ENCODE assay signal across 25 cellular contexts in genomic region chr1:158398818-158399502, GRCh38. TPM values are rescaled to one million over a fixed set of nuclear protein-coding genes. Genes with fewer than 3 reads are reported as not detected.
"Had no signal": no experiment of that assay in that cellular context is flagged by ENCODE, and none has a peak within 500 bp of the region (broad histone marks: within the 10 kb centered on the region; RNA-seq: fewer than 3 reads in every experiment).

Gene OR10T2, minus strand, starts transcription at chr1:158399466. Its CDS starts 0 bp downstream, at chr1:158399466.

- DNase-seq: activated CD4-positive, alpha-beta T cell treated with anti-CD3 and anti-CD28 coated beads for 48 hours; activated CD4-positive, alpha-beta T cell treated with anti-CD3 and anti-CD28 coated beads, Interleukin-2, amount 50 U/mL, for 48 hours; activated effector memory CD4-positive, alpha-beta T cell treated with Interleukin-2 at 50 U/mL for 16 hours; activated naive CD4-positive, alpha-beta T cell treated with Interleukin-2 at 50 U/mL for 16 hours; activated naive CD8-positive, alpha-beta T cell treated with anti-CD3 and anti-CD28 coated beads, Interleukin-2, amount 10 ng/mL, durations not matched to agents 7 days and 5 days; amniotic stem cell; caudate nucleus; cortex of kidney; effector memory CD8-positive, alpha-beta T cell; erythroblast; gastrocnemius medialis; glutamatergic neuron; left lung; lower lobe of right lung; posterior cingulate gyrus; stimulated activated CD4-positive, alpha-beta T cell treated with anti-CD3 and anti-CD28 coated beads, Interleukin-2, amount 100 ng/mL, for 48 hours; substantia nigra; T-helper 1 cell; thyroid gland; upper lobe of right lung had no signal

- H3K4me3 ChIP-seq: gastrocnemius medialis, left lung, lower lobe of right lung, thyroid gland, upper lobe of right lung had no signal

- H3K36me3 ChIP-seq: gastrocnemius medialis, left lung, lower lobe of right lung, thyroid gland, upper lobe of right lung had no signal

- FAIRE-seq: islet of Langerhans had no signal

- H3K9me3 ChIP-seq: gastrocnemius medialis, left lung, lower lobe of right lung, thyroid gland, upper lobe of right lung had no signal

- H3K27ac Mint-ChIP-seq: activated naive CD8-positive, alpha-beta T cell treated with anti-CD3 and anti-CD28 coated beads, Interleukin-2, amount 10 ng/mL, durations not matched to agents 7 days and 5 days; effector memory CD8-positive, alpha-beta T cell; natural killer cell treated with Interleukin-12 subunit alpha and Interleukin-12 subunit beta and Interleukin-15 and Interleukin-18, amount 100 ng/mL, for 72 hours; stimulated activated naive CD8-positive, alpha-beta T cell treated with anti-CD3 and anti-CD28 coated beads, Interleukin-15, Interleukin-2, amounts not matched to agents 100 ng/mL and 50 ng/mL, for 24 hours had no signal

- H3K27me3 ChIP-seq: gastrocnemius medialis, left lung, thyroid gland, upper lobe of right lung had no signal

- H3K27ac ChIP-seq: gastrocnemius medialis, left lung, lower lobe of right lung, thyroid gland, upper lobe of right lung, VCaP had no signal

- H3K9me3 Mint-ChIP-seq: activated naive CD8-positive, alpha-beta T cell treated with anti-CD3 and anti-CD28 coated beads, Interleukin-2, amount 10 ng/mL, durations not matched to agents 7 days and 5 days; effector memory CD8-positive, alpha-beta T cell; natural killer cell treated with Interleukin-12 subunit alpha and Interleukin-12 subunit beta and Interleukin-15 and Interleukin-18, amount 100 ng/mL, for 72 hours; stimulated activated naive CD8-positive, alpha-beta T cell treated with anti-CD3 and anti-CD28 coated beads, Interleukin-15, Interleukin-2, amounts not matched to agents 100 ng/mL and 50 ng/mL, for 24 hours had no signal

- H3K4me1 ChIP-seq: gastrocnemius medialis, left lung, lower lobe of right lung, thyroid gland, upper lobe of right lung had no signal

- ATAC-seq: effector memory CD8-positive, alpha-beta T cell; gastrocnemius medialis; left lung; lower lobe of right lung; right cardiac atrium; upper lobe of right lung had no signal

- H3K4me3 Mint-ChIP-seq: activated naive CD8-positive, alpha-beta T cell treated with anti-CD3 and anti-CD28 coated beads, Interleukin-2, amount 10 ng/mL, durations not matched to agents 7 days and 5 days; effector memory CD8-positive, alpha-beta T cell; natural killer cell treated with Interleukin-12 subunit alpha and Interleukin-12 subunit beta and Interleukin-15 and Interleukin-18, amount 100 ng/mL, for 72 hours; stimulated activated naive CD8-positive, alpha-beta T cell treated with anti-CD3 and anti-CD28 coated beads, Interleukin-15, Interleukin-2, amounts not matched to agents 100 ng/mL and 50 ng/mL, for 24 hours had no signal

RNA-seq across cellular contexts. Expression of gene OR10T2, which starts in this region (rescaled TPM):
- polyA plus RNA-seq: right cardiac atrium had no signal
